Comparison of ENCODE assay signal across 29 cellular contexts in the genomic region with DNA sequence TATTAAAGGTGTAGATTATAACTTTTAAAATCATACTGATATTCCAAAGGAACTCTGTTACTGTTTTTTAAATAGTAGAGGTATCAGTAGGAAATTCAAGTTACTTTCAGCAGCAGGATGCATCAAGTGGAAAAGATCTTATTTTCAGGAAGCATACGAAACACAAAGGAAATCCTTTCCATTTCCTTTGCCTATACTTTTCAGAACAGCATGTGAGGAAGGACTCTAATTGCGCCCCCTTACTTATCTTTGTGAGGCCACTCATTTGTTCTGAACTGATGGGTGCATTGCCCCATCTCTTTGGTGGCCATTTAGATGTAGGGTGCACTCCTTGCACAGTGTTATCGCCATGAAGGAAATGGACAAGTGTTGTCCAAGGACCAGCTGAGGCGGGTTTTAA.
"Had no signal": no experiment of that assay in that cellular context is flagged by ENCODE, and none has a peak within 500 bp of the region (broad histone marks: within the 10 kb centered on the region; RNA-seq: fewer than 3 reads in every experiment).

No MANE protein-coding gene starts in this region.

- ATAC-seq: activated CD4-positive, CD25-positive, alpha-beta regulatory T cell treated with anti-CD3 and anti-CD28 coated beads, Interleukin-2, amount 50 U/mL, for 24 hours; body of pancreas; natural killer cell treated with Interleukin-12 subunit alpha and Interleukin-12 subunit beta and Interleukin-15 and Interleukin-18, amount 100 ng/mL, for 72 hours; stimulated activated memory B cell treated with anti-CD40 and anti-IgM and Interleukin-4, amounts not matched to agents 10 μg/mL and 1 μg/mL and 100 μg/mL, for 72 hours; stimulated activated naive CD8-positive, alpha-beta T cell treated with anti-CD3 and anti-CD28 coated beads, Interleukin-15, amount 100 ng/mL, for 72 hours had no signal

- H3K27me3 ChIP-seq: body of pancreas, sigmoid colon, thyroid gland, upper lobe of left lung had no signal

- H3K36me3 ChIP-seq: sigmoid colon, thyroid gland, upper lobe of left lung, WERI-Rb-1 had no signal

- H3K27ac ChIP-seq: body of pancreas, coronary artery, sigmoid colon, WERI-Rb-1 had no signal

- DNase-seq: activated CD4-positive, alpha-beta T cell treated with anti-CD3 and anti-CD28 coated beads for 48 hours; activated CD4-positive, alpha-beta T cell treated with anti-CD3 and anti-CD28 coated beads, Interleukin-2, amount 50 U/mL, for 48 hours; activated CD8-positive, alpha-beta memory T cell treated with anti-CD3 and anti-CD28 coated beads for 24 hours; activated effector memory CD4-positive, alpha-beta T cell treated with Interleukin-2 at 50 U/mL for 16 hours; activated naive CD4-positive, alpha-beta T cell treated with Interleukin-2 at 50 U/mL for 16 hours; aorta; body of pancreas; effector CD4-positive, alpha-beta T cell; glutamatergic neuron; hippocampal formation; left cardiac atrium; mesenchymal stem cell; posterior cingulate gyrus; sigmoid colon; stimulated activated CD4-positive, alpha-beta T cell treated with anti-CD3 and anti-CD28 coated beads, Interleukin-1b, Interleukin-23, amount 100 ng/mL, for 48 hours; stimulated activated CD4-positive, alpha-beta T cell treated with anti-CD3 and anti-CD28 coated beads, Interleukin-4, amount 100 ng/mL, for 4 hours; stimulated activated CD8-positive, alpha-beta memory T cell treated with anti-CD3 and anti-CD28 coated beads, Interleukin-4, amount 100 ng/mL, for 48 hours; stimulated activated naive CD8-positive, alpha-beta T cell treated with anti-CD3 and anti-CD28 coated beads, Interleukin-15, amount 100 ng/mL, for 72 hours; substantia nigra; T-helper 1 cell; thyroid gland; upper lobe of left lung; WERI-Rb-1 had no signal

- H3K4me3 ChIP-seq: body of pancreas, coronary artery, sigmoid colon, smooth muscle cell, thyroid gland, upper lobe of left lung had no signal

- H3K4me1 ChIP-seq: body of pancreas, sigmoid colon had no signal

- H3K9me3 ChIP-seq: body of pancreas, sigmoid colon, thyroid gland, upper lobe of left lung had no signal

- H3K4me2 ChIP-seq: smooth muscle cell had no signal

- FAIRE-seq: frontal cortex had no signal
